In genomic region chr15:38683382-38684242, GRCh38 we compare ENCODE assay signal across 8 cellular contexts.
DNase-seq lines count a peak whose midpoint lies in the region; ATAC-seq and TF ChIP-seq lines count a peak whose summit lies in the region.

No MANE protein-coding gene starts in this region.

- H3K36me3 Mint-ChIP-seq in neural crest cell (ENCODE audit: low read depth), result no peaks in the 10 kb centered on the region

- H3K36me3 ChIP-seq in tibial nerve, result no peaks in the 10 kb centered on the region

- peak; percentile 66 for ATAC-seq in GM18508 (IDR thresholded peaks at IDR 0.05; ENCODE audit: insufficient read depth, unreplicated experiment)
- ATAC-seq in HG03039 (IDR thresholded peaks at IDR 0.05; ENCODE audit: unreplicated experiment), result peak; percentile 65
- ATAC-seq in esophagus mucosa, result peak; percentile 87

- H3K27ac Mint-ChIP-seq in neural crest cell (ENCODE audit: unreplicated experiment), result no peak overlapping the region

- no peaks in the 10 kb centered on the region for H3K4me1 Mint-ChIP-seq in neural crest cell

- DNase-seq in AG09309 (ENCODE audit: low read depth) (no peak), NCI-H82 (lab: John Stamatoyannopoulos, UW) (peak; percentile 68), neural crest cell (ENCODE audit: low read depth, low spot score) (peak; percentile 53), tibial nerve (ENCODE audit: low spot score in 2 of 2) (peak in 1 of 2 donors; percentile 25)
- DNase-seq in activated CD8-positive, alpha-beta memory T cell treated with anti-CD3 and anti-CD28 coated beads, Interleukin-2, amount 50 U/mL, for 24 hours (ENCODE audit: extremely low read depth), result peak; percentile 56

- H3K9me3 ChIP-seq in tibial nerve, result no peaks in the 10 kb centered on the region

- peaks cover 13% of the 10 kb centered on the region for H3K27me3 Mint-ChIP-seq in neural crest cell (ENCODE audit: low read depth)

- H3K4me3 Mint-ChIP-seq in neural crest cell, result no peak overlapping the region

- no peak overlapping the region for H3K4me3 ChIP-seq in AG09309 (ENCODE audit: control insufficient read depth, low read depth, low read length)
- no peak overlapping the region for H3K4me3 ChIP-seq in tibial nerve

- H3K27me3 ChIP-seq in tibial nerve, result no peaks in the 10 kb centered on the region

- H3K4me1 ChIP-seq in tibial nerve, result no peaks in the 10 kb centered on the region

- no peak for TF ChIP-seq EP300 in tibial nerve (IDR thresholded peaks at IDR 0.05)

- no peaks in the 10 kb centered on the region for H3K9me3 Mint-ChIP-seq in neural crest cell

- WGBS in tibial nerve, 2 donors, result 84 to 92% methylated on average over 2 of the region's 2 CpGs

- no peak for TF ChIP-seq POLR2A in tibial nerve (IDR thresholded peaks at IDR 0.05)

- no peak overlapping the region for H3K27ac ChIP-seq in tibial nerve

- peak; percentile 76 for TF ChIP-seq CTCF in AG09309 (IDR thresholded peaks at IDR 0.05; ENCODE audit: control insufficient read depth, insufficient read depth, low read depth, low read length, missing control alignments)
- peak; percentile 90 for TF ChIP-seq CTCF in neural crest cell (conservative IDR thresholded peaks at IDR 0.05)
- TF ChIP-seq CTCF in tibial nerve (IDR thresholded peaks at IDR 0.05), result peak; percentile 49 to 66 (median 60)
